8 cellular contexts compared by ENCODE assay signal in the genomic region with DNA sequence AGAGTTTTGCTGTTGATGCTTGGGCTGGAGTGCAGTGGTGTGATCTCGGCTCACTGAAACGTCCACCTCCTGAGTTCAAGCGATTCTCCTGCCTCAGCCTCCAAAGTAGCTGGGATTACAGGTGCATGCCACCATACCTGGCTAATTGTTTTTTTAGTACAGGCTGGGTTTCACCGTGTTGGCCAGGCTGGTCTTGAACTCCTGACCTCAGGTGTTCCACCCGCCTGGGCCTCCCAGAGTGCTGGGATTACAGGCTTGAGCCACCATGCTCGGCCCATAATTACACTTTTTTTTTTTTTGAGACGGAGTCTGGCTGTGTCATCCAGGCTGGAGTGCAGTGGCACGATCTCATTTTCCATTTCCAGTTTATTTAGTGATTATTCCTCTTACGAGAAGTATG. TPM values are rescaled to one million over a fixed set of nuclear protein-coding genes. Genes with fewer than 3 reads are reported as not detected.
DNase-seq lines count a peak whose midpoint lies in the region; ATAC-seq and TF ChIP-seq lines count a peak whose summit lies in the region.
"Not testable (repeated sequence)": the region's sequence is repeated elsewhere in the genome, so short reads cannot be mapped to it uniquely, and the experiment has no call there.

No MANE protein-coding gene starts in this region.

- not testable (repeated sequence) for H3K27me3 Mint-ChIP-seq in CD4-positive, CD25-positive, alpha-beta regulatory T cell; activated naive CD8-positive, alpha-beta T cell; stimulated activated memory B cell treated with anti-CD40 and anti-IgM and Interleukin-4, amounts not matched to agents 10 μg/mL and 1 μg/mL and 100 μg/mL, for 72 hours

- WGBS in hepatocyte (ENCODE audit: low lambda C conversion rate, missing lambda C conversion rate), result 78% methylated on average over 9 of the region's 9 CpGs

- H3K9me3 Mint-ChIP-seq in CD4-positive, CD25-positive, alpha-beta regulatory T cell; activated naive CD8-positive, alpha-beta T cell (ENCODE audit: low read depth); stimulated activated memory B cell treated with anti-CD40 and anti-IgM and Interleukin-4, amounts not matched to agents 10 μg/mL and 1 μg/mL and 100 μg/mL, for 72 hours: not testable (repeated sequence)

- H3K27ac Mint-ChIP-seq in CD4-positive, CD25-positive, alpha-beta regulatory T cell, result peak overlapping the region in 2 of 3 donors; percentile 68 to 88
- peak overlapping the region; percentile 92 for H3K27ac Mint-ChIP-seq in activated naive CD8-positive, alpha-beta T cell
- H3K27ac Mint-ChIP-seq in stimulated activated memory B cell treated with anti-CD40 and anti-IgM and Interleukin-4, amounts not matched to agents 10 μg/mL and 1 μg/mL and 100 μg/mL, for 72 hours, result peak overlapping the region; percentile 79

- not testable (repeated sequence) for DNase-seq in CD4-positive, CD25-positive, alpha-beta regulatory T cell; RWPE2 (ENCODE audit: low spot score); dorsolateral prefrontal cortex; hepatocyte (ENCODE audit: low spot score); osteoblast (ENCODE audit: insufficient read length, low spot score, missing footprints); vagina (ENCODE audit: extremely low spot score in 2 of 2)

- not testable (repeated sequence) for H3K9me2 ChIP-seq in hepatocyte (replicated peaks; ENCODE audit: insufficient read depth)

- not testable (repeated sequence) for TF ChIP-seq CTCF in RWPE2 (IDR thresholded peaks at IDR 0.05; ENCODE audit: poor library complexity, severe bottlenecking); dorsolateral prefrontal cortex (IDR thresholded peaks at IDR 0.05 in 54 of 56, conservative IDR thresholded peaks at IDR 0.05 in 2 of 56; ENCODE audit: low read depth in 1 of 56, partially characterized antibody in 56 of 56); hepatocyte (IDR thresholded peaks at IDR 0.05; ENCODE audit: poor library complexity); osteoblast (IDR thresholded peaks at IDR 0.05; ENCODE audit: extremely low read depth, low read depth, low read length); vagina (IDR thresholded peaks at IDR 0.05)

- H3K36me3 ChIP-seq in CD4-positive, CD25-positive, alpha-beta regulatory T cell (ENCODE audit: control insufficient read depth, insufficient read depth, low read length), result peaks cover 20% of the 10 kb centered on the region
- peaks cover 81% of the 10 kb centered on the region for H3K36me3 ChIP-seq in RWPE2 (ENCODE audit: low read depth)
- H3K36me3 ChIP-seq in hepatocyte (replicated peaks; ENCODE audit: insufficient read depth, low read depth); vagina: not testable (repeated sequence)
- H3K36me3 ChIP-seq in osteoblast (ENCODE audit: insufficient read depth, low read length), result peaks cover 51% of the 10 kb centered on the region

- H3K36me3 Mint-ChIP-seq in CD4-positive, CD25-positive, alpha-beta regulatory T cell, result peaks cover 25% of the 10 kb centered on the region
- not testable (repeated sequence) for H3K36me3 Mint-ChIP-seq in activated naive CD8-positive, alpha-beta T cell
- peaks cover 57% of the 10 kb centered on the region for H3K36me3 Mint-ChIP-seq in stimulated activated memory B cell treated with anti-CD40 and anti-IgM and Interleukin-4, amounts not matched to agents 10 μg/mL and 1 μg/mL and 100 μg/mL, for 72 hours

- not testable (repeated sequence) for H3K4me3 ChIP-seq in CD4-positive, CD25-positive, alpha-beta regulatory T cell (ENCODE audit: low read depth, low read length); RWPE2 (ENCODE audit: severe bottlenecking); hepatocyte; osteoblast (ENCODE audit: insufficient read depth, low read length); vagina
- H3K4me3 ChIP-seq in dorsolateral prefrontal cortex, result peak overlapping the region in 1 of 59 donors; percentile 50

- not testable (repeated sequence) for H2AFZ ChIP-seq in hepatocyte; osteoblast (ENCODE audit: low read length)

- not testable (repeated sequence) for H3K4me3 Mint-ChIP-seq in CD4-positive, CD25-positive, alpha-beta regulatory T cell; activated naive CD8-positive, alpha-beta T cell; stimulated activated memory B cell treated with anti-CD40 and anti-IgM and Interleukin-4, amounts not matched to agents 10 μg/mL and 1 μg/mL and 100 μg/mL, for 72 hours

- H3K27ac ChIP-seq in CD4-positive, CD25-positive, alpha-beta regulatory T cell (ENCODE audit: insufficient read depth, low read length, poor library complexity, severe bottlenecking), result peak overlapping the region; percentile 94
- H3K27ac ChIP-seq in RWPE2 (ENCODE audit: poor library complexity, severe bottlenecking) (peak overlapping the region; percentile 86), dorsolateral prefrontal cortex (peak overlapping the region in 46 of 59 donors; percentile 14 to 100 (median 90)), hepatocyte (peak overlapping the region; percentile 91), osteoblast (ENCODE audit: low read depth, low read length) (peak overlapping the region; percentile 53), vagina (peak overlapping the region; percentile 89)

- intact Hi-C loops in dorsolateral prefrontal cortex (cut with DNase I) (loop anchor here in 1 of 2 donors (1.0 kb wide), 1 partner anchor 110 kb away; no protein-coding TSS in a partner anchor), vagina (cut with DNase I) (loop anchor here (5.0 kb wide), 1 partner anchor 112 kb away; no protein-coding TSS in a partner anchor)

- H3K79me2 ChIP-seq in hepatocyte, result peaks cover 97% of the 10 kb centered on the region
- H3K79me2 ChIP-seq in osteoblast (ENCODE audit: insufficient read depth, low read length), result peaks cover 94% of the 10 kb centered on the region

- ATAC-seq in CD4-positive, CD25-positive, alpha-beta regulatory T cell (ENCODE audit: low read depth in 2 of 2); RWPE2 (ENCODE audit: low read depth); stimulated activated memory B cell treated with anti-CD40 and anti-IgM and Interleukin-4, amounts not matched to agents 10 μg/mL and 1 μg/mL and 100 μg/mL, for 72 hours: not testable (repeated sequence)

- not testable (repeated sequence) for H4K20me1 ChIP-seq in hepatocyte (ENCODE audit: insufficient read depth, poor library complexity, severe bottlenecking)
- peaks cover 22% of the 10 kb centered on the region for H4K20me1 ChIP-seq in osteoblast (ENCODE audit: insufficient read depth, low read length)

- peaks cover 55 to 92% (median 78%) of the 10 kb centered on the region in 4 donors for H3K4me1 Mint-ChIP-seq in CD4-positive, CD25-positive, alpha-beta regulatory T cell
- peaks cover 84% of the 10 kb centered on the region for H3K4me1 Mint-ChIP-seq in activated naive CD8-positive, alpha-beta T cell (ENCODE audit: low read depth)
- peaks cover 88% of the 10 kb centered on the region for H3K4me1 Mint-ChIP-seq in stimulated activated memory B cell treated with anti-CD40 and anti-IgM and Interleukin-4, amounts not matched to agents 10 μg/mL and 1 μg/mL and 100 μg/mL, for 72 hours

- H3K4me2 ChIP-seq in hepatocyte, result peak overlapping the region; percentile 59
- not testable (repeated sequence) for H3K4me2 ChIP-seq in osteoblast (ENCODE audit: insufficient read depth, low read length)

- H3K27me3 ChIP-seq in CD4-positive, CD25-positive, alpha-beta regulatory T cell (ENCODE audit: control insufficient read depth, insufficient read depth, low read length); RWPE2 (ENCODE audit: insufficient read depth, poor library complexity, severe bottlenecking); dorsolateral prefrontal cortex; hepatocyte; osteoblast (ENCODE audit: insufficient read depth, low read length); vagina: not testable (repeated sequence)

- TF ChIP-seq POLR2A in vagina (IDR thresholded peaks at IDR 0.05), result not testable (repeated sequence)

- peaks cover 89% of the 10 kb centered on the region for H3K4me1 ChIP-seq in CD4-positive, CD25-positive, alpha-beta regulatory T cell (ENCODE audit: control insufficient read depth, insufficient read depth, low read length, poor library complexity, severe bottlenecking)
- H3K4me1 ChIP-seq in RWPE2 (ENCODE audit: insufficient read depth, poor library complexity, severe bottlenecking), result peaks cover 82% of the 10 kb centered on the region
- peaks cover 75% of the 10 kb centered on the region for H3K4me1 ChIP-seq in hepatocyte (ENCODE audit: insufficient read depth)
- H3K4me1 ChIP-seq in osteoblast (ENCODE audit: insufficient read depth, low read length), result peaks cover 72% of the 10 kb centered on the region
- H3K4me1 ChIP-seq in vagina, result peaks cover 99% of the 10 kb centered on the region

- not testable (repeated sequence) for H3K9me3 ChIP-seq in CD4-positive, CD25-positive, alpha-beta regulatory T cell (ENCODE audit: control insufficient read depth in 2 of 2, low read length in 2 of 2); RWPE2 (ENCODE audit: severe bottlenecking); hepatocyte (ENCODE audit: low read depth); osteoblast (ENCODE audit: low read depth, low read length); vagina

RNA-seq across cellular contexts. Expression of a gene that starts 18.8 kb away (rescaled TPM):
- total RNA-seq in CD4-positive, CD25-positive, alpha-beta regulatory T cell, result 579 TPM
- polyA plus RNA-seq in CD4-positive, CD25-positive, alpha-beta regulatory T cell, result 10 to 100 TPM; 44.3 to 52.1 (median 48.6) TPM
- 100 to 1,000 TPM; 120 to 227 (median 167) TPM for total RNA-seq in dorsolateral prefrontal cortex
- total RNA-seq in hepatocyte, result 101 and 133 TPM in 2 replicates
- polyA plus RNA-seq in hepatocyte, result 49.3 and 68.3 TPM in 2 replicates
- 94.0 and 98.8 TPM in 2 replicates for total RNA-seq in osteoblast
- 100 TPM for total RNA-seq in vagina
